ENCODE assay signal across 19 cellular contexts in the genomic region with DNA sequence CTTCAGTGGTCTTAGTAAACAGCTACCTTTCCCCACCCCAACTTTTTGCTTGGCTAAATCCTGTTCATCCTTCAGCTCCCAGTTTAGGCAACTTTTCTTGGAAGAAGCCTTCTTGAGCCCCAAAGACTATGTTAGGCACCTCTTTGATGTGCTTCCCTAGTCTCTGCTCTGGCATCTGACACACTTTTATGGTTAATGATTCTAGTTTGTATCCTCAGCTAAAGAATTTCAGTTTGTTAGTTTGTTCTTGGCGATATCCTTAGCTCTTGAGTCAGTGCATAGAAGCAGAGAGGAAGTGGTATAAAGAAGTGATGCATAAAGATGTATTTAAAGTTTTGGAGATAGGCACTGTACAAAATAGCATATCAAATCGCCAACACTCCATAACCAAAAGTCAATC.
"Had no signal": no experiment of that assay in that cellular context is flagged by ENCODE, and none has a peak within 500 bp of the region (broad histone marks: within the 10 kb centered on the region; RNA-seq: fewer than 3 reads in every experiment).

No MANE protein-coding gene starts in this region.

- ATAC-seq: foreskin keratinocyte, heart right ventricle, left cardiac atrium, left ventricle myocardium superior had no signal

- DNase-seq: colonic mucosa; dermis blood vessel endothelial cell; erythroblast; foreskin keratinocyte; heart right ventricle; hypothalamus; left cardiac atrium; left ventricle myocardium superior; mesendoderm; naive B cell; small intestine; stimulated activated CD4-positive, alpha-beta T cell treated with anti-CD3 and anti-CD28 coated beads, Interleukin-12 subunit alpha, Interleukin-12 subunit beta, amount 100 ng/mL, for 4 hours; stimulated activated naive CD4-positive, alpha-beta T cell treated with Interleukin-2 at 50 U/mL for 16 hours had no signal

- H3K27me3 Mint-ChIP-seq: naive B cell had no signal

- H3K27me3 ChIP-seq: colonic mucosa, foreskin keratinocyte, heart right ventricle, neutrophil, right atrium auricular region had no signal

- H3K4me1 ChIP-seq: colonic mucosa, foreskin keratinocyte, heart right ventricle, right atrium auricular region had no signal

- H3K36me3 Mint-ChIP-seq: naive B cell, type B pancreatic cell had no signal

- FAIRE-seq: islet of Langerhans, small intestine, urothelium cell line had no signal

- H3K27ac Mint-ChIP-seq: type B pancreatic cell had no signal

- H3K27ac ChIP-seq: colonic mucosa, foreskin keratinocyte, heart right ventricle, neutrophil, right atrium auricular region had no signal

- H3K4me3 Mint-ChIP-seq: naive B cell, type B pancreatic cell had no signal

- H3K9me3 Mint-ChIP-seq: naive B cell, type B pancreatic cell had no signal

- H3K9me3 ChIP-seq: colonic mucosa, heart right ventricle, neutrophil, right atrium auricular region had no signal

- H3K4me3 ChIP-seq: colonic mucosa, heart right ventricle, lung, right atrium auricular region had no signal

- H3K36me3 ChIP-seq: colonic mucosa, heart right ventricle, neutrophil, right atrium auricular region had no signal
